Comparison of ENCODE assay signal across 8 cellular contexts in the genomic region with DNA sequence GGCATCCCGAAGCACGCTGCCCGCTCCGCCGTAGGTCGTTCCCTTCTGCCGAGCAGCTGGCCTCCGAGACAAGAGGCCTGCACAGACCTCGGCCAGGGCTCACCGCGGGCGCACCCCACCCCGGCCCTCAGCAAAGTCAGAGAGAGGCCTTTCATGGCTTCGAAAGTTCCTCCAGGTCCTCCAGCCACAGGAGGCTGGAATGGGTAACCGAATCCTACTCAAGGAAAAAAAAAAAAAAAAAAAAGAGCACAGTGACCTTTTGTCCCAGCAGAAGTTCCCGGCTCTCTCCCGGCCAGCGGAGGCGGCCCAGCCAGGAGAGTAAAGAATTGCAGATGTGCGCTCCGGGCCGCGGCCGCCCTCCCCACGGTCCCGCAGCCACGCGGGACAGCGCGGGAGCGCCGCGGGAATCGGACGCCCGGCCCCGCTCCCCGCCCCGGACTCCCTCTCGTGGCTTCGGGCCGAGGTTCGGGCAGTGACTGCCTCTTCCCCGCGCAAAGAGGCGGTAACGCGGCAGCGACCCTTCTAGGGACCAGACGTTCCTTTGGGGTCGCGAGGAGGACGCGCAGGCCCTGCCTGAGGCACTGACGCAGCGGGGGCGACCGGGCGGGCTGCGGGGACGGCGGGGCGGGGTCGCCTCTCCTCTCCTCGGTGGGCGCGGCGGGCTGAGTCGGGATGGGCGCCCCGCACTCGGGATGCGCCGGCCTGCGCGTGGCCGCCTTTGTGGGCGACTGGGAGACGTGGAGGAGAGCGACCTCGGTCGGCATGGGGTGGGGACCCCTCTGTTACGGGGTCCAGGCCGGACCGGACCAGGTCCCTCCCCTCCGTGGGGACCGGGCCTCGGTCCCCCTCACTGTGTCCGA. TPM values are rescaled to one million over a fixed set of nuclear protein-coding genes. Genes with fewer than 3 reads are reported as not detected.
DNase-seq lines count a peak whose midpoint lies in the region; ATAC-seq and TF ChIP-seq lines count a peak whose summit lies in the region.

No MANE protein-coding gene starts in this region.

- TF ChIP-seq CTCF in PC-9 (conservative IDR thresholded peaks at IDR 0.05) (no peak), esophagus squamous epithelium (IDR thresholded peaks at IDR 0.05) (no peak), nephron progenitor cell (IDR thresholded peaks at IDR 0.05) (no peak)

- H3K27me3 ChIP-seq in PC-9 (ENCODE audit: insufficient read depth, low read depth) = no peaks in the 10 kb centered on the region
- peaks cover 0 to 80% (median 10%) of the 10 kb centered on the region in 4 donors for H3K27me3 ChIP-seq in esophagus squamous epithelium

- no peaks in the 10 kb centered on the region for H3K36me3 Mint-ChIP-seq in nephron progenitor cell (ENCODE audit: low read depth)

- H3K4me2 ChIP-seq in PC-9 = peak overlapping the region; percentile 97

- H3K9me2 ChIP-seq in PC-9 (ENCODE audit: insufficient read depth) = no peaks in the 10 kb centered on the region

- H2AFZ ChIP-seq in PC-9 = peak overlapping the region; percentile 76

- H3K4me1 ChIP-seq in PC-9 (replicated peaks; ENCODE audit: insufficient read depth) (no peaks in the 10 kb centered on the region; the same call in 1 of the 2 replicates), esophagus squamous epithelium (peaks cover 7 to 33% (median 14%) of the 10 kb centered on the region in 3 donors)

- 8% methylated on average over 27 of the region's 89 CpGs; no CpG with 5 or more reads in 1 of the 2 donors for WGBS in esophagus squamous epithelium, 2 donors

- BruUV-seq in PC-9 (replicated peaks; lab: Mats Ljungman, UMichigan) = TSS peak; percentile 51

- peaks cover 30% of the 10 kb centered on the region for H3K27me3 Mint-ChIP-seq in nephron progenitor cell (ENCODE audit: low read depth, poor library complexity)

- CTCF ChIA-PET in PC-9 (lab: Charles Lee) = interaction anchor here (0.6 kb wide), 1 partner anchor 21 kb away, joined by 5 read pairs; no protein-coding TSS in a partner anchor

- no peak overlapping the region for H3K27ac Mint-ChIP-seq in nephron progenitor cell

- no peak for ATAC-seq in HG03460 (IDR thresholded peaks at IDR 0.05; ENCODE audit: unreplicated experiment)
- ATAC-seq in GM19324 (IDR thresholded peaks at IDR 0.05; ENCODE audit: low FRiP score, unreplicated experiment) = no peak

- no peaks in the 10 kb centered on the region for H3K9me3 Mint-ChIP-seq in nephron progenitor cell

- H3K4me3 ChIP-seq in PC-9 (peak overlapping the region; percentile 88), esophagus squamous epithelium (peak overlapping the region; percentile 51 to 86 (median 62))

- DNase-seq in ELF-1 (ENCODE audit: low read depth, low spot score) = peak; percentile 65
- DNase-seq in PC-9 = peak in 1 of 2 experiments; percentile 40
- no peak for DNase-seq in esophagus squamous epithelium (lab: John Stamatoyannopoulos, UW)
- DNase-seq in nephron progenitor cell = peak; percentile 68
- no peak for DNase-seq in occipital lobe (lab: John Stamatoyannopoulos, UW)
- DNase-seq in HUDEP-2 (lab: John Stamatoyannopoulos, UW; ENCODE audit: unreplicated experiment in 76 of 76) = no peak

- intact Hi-C loops in PC-9 (cut with micrococcal nuclease; ENCODE audit: unreplicated experiment) = loop anchor here (2.0 kb wide), 1 partner anchor 38 kb away; no protein-coding TSS in a partner anchor
- intact Hi-C loops in esophagus squamous epithelium (cut with DNase I) = no loop called here

- peaks cover 48% of the 10 kb centered on the region for H3K4me1 Mint-ChIP-seq in nephron progenitor cell

- H4K20me1 ChIP-seq in PC-9 (ENCODE audit: insufficient read depth) = no peaks in the 10 kb centered on the region

- H3F3A ChIP-seq in PC-9 (ENCODE audit: insufficient read depth, low read depth) = no peaks in the 10 kb centered on the region

- no peak for TF ChIP-seq POLR2A in esophagus squamous epithelium (IDR thresholded peaks at IDR 0.05)

- H3K36me3 ChIP-seq in PC-9 (ENCODE audit: low read depth) = no peaks in the 10 kb centered on the region
- H3K36me3 ChIP-seq in esophagus squamous epithelium = no peaks in the 10 kb centered on the region

- no peak overlapping the region for H3K27ac ChIP-seq in PC-9
- H3K27ac ChIP-seq in esophagus squamous epithelium = peak overlapping the region; percentile 58 to 87 (median 76)

- H3K9me3 ChIP-seq in PC-9 (ENCODE audit: insufficient read depth, low read depth) (no peaks in the 10 kb centered on the region), esophagus squamous epithelium (no peaks in the 10 kb centered on the region)

- POLR2A ChIA-PET in PC-9 (lab: Charles Lee; ENCODE audit: unreplicated experiment) = interaction anchor here (0.6 kb wide), 2 partner anchors 21 to 163 kb away, joined by 6 read pairs; no protein-coding TSS in a partner anchor

- H3K79me2 ChIP-seq in PC-9 (ENCODE audit: low read depth) = no peaks in the 10 kb centered on the region

- peak overlapping the region; percentile 89 for H3K4me3 Mint-ChIP-seq in nephron progenitor cell

RNA-seq across cellular contexts. Expression of gene GFPT2, which starts 0.8 kb away (rescaled TPM):
- total RNA-seq in PC-9 (2021) (22.5 and 24.4 TPM in 2 replicates), esophagus squamous epithelium (10 to 100 TPM in 1 of 4 donors, 1 to 10 TPM in 2, not detected in 1; 5.5 to 15.6 (median 6.4) TPM), occipital lobe (11.4 TPM)

Comparison
In these comparisons a context has a peak if more than half of its experiments do, and no peak if none do; other contexts are left out.
1. DNase-seq: peak in ELF-1 (single experiment) and nephron progenitor cell (single experiment); none in esophagus squamous epithelium (single experiment), occipital lobe (single experiment) and HUDEP-2 (0 of 76).